Comparison of ENCODE assay signal across 13 cellular contexts in the genomic region with DNA sequence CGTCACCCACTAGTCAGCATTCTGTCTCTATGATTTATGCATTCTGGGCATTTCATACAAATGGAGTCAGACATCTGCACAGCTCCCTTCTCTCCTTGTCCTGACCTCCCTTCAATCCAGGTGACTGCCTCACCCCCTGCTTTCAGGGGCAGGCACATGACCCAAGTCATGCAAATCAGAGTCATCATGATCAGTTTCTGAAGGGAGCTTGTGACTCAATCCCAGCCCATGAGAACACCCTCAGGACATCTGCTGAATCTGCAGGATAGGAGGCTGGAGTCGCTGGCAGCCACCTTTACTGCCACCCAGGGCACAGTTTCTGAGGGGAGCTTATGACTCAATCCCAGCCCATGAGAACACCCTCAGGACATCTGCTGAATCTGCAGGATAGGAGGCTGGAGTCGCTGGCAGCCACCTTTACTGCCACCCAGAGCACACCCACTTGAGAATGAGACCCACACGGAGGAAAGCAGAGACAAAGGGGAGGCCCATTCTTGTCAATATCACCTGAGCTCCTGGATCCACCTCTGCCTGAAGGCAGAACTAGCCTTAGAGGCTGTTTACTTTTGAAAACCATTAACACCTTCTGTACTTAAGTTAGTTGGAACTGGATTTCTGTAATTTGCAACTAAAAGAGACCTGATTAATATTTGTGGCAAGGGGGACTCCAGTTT.
DNase-seq lines count a peak whose midpoint lies in the region; ATAC-seq and TF ChIP-seq lines count a peak whose summit lies in the region.
"Had no signal": no experiment of that assay in that cellular context is flagged by ENCODE, and none has a peak within 500 bp of the region (broad histone marks: within the 10 kb centered on the region; RNA-seq: fewer than 3 reads in every experiment).

No MANE protein-coding gene starts in this region.

- H3K27ac Mint-ChIP-seq in MCF 10A (ENCODE audit: low read depth, unreplicated experiment) (no peak overlapping the region), nephron progenitor cell (peak overlapping the region; percentile 16)
- no peak overlapping the region for H3K27ac Mint-ChIP-seq in effector memory CD8-positive, alpha-beta T cell
- H3K27ac Mint-ChIP-seq: activated T-helper 1 cell treated with anti-CD3 and anti-CD28 coated beads, Interleukin-12 subunit alpha, Interleukin-12 subunit beta, Interleukin-2, Interleukin-4 antibody, amounts not matched to agents 30 ng/mL and 10 ng/mL and 1 ng/mL, durations not matched to agents 14 hours and 24 hours and 36 hours; stimulated activated naive CD8-positive, alpha-beta T cell treated with anti-CD3 and anti-CD28 coated beads, Interleukin-15, Interleukin-2, amounts not matched to agents 100 ng/mL and 50 ng/mL, for 24 hours had no signal

- no peak overlapping the region for H2AFZ ChIP-seq in GM23248

- in situ Hi-C loops in GM23248 (cut with MboI): no loop called here
- in situ Hi-C loops in G401 (cut with HindIII; ENCODE audit: low sequenced_read_pairs): no loop called here

- no peaks in the 10 kb centered on the region for H3K36me3 ChIP-seq in GM23248 (ENCODE audit: low read depth)
- no peaks in the 10 kb centered on the region for H3K36me3 ChIP-seq in MG63

- POLR2A ChIA-PET in MCF 10A (lab: Yijun Ruan, JAX): interaction anchor here (0.6 to 7.3 kb wide), 22 partner anchors 10 to 599 kb away, joined by 3 to 196 read pairs (median 4); partner anchors contain the start of genes ENO1 and SPSB1

- H3K9me3 Mint-ChIP-seq in MCF 10A (ENCODE audit: unreplicated experiment) (no peaks in the 10 kb centered on the region), nephron progenitor cell (no peaks in the 10 kb centered on the region)
- H3K9me3 Mint-ChIP-seq in effector memory CD8-positive, alpha-beta T cell: no peaks in the 10 kb centered on the region
- H3K9me3 Mint-ChIP-seq: activated T-helper 1 cell treated with anti-CD3 and anti-CD28 coated beads, Interleukin-12 subunit alpha, Interleukin-12 subunit beta, Interleukin-2, Interleukin-4 antibody, amounts not matched to agents 30 ng/mL and 10 ng/mL and 1 ng/mL, durations not matched to agents 14 hours and 24 hours and 36 hours; stimulated activated naive CD8-positive, alpha-beta T cell treated with anti-CD3 and anti-CD28 coated beads, Interleukin-15, Interleukin-2, amounts not matched to agents 100 ng/mL and 50 ng/mL, for 24 hours had no signal

- TF ChIP-seq CTCF in MCF 10A (IDR thresholded peaks at IDR 0.05; ENCODE audit: unreplicated experiment) (no peak), nephron progenitor cell (IDR thresholded peaks at IDR 0.05) (no peak)

- no peak overlapping the region for H3K4me2 ChIP-seq in GM23248 (ENCODE audit: unreplicated experiment)

- no peak overlapping the region for H3K27ac ChIP-seq in GM23248
- H3K27ac ChIP-seq: HL-60 had no signal

- DNase-seq in GM23248 (peak; percentile 61), MG63 (peak; percentile 22), MCF 10A (ENCODE audit: unreplicated experiment) (peak; percentile 74), nephron progenitor cell (no peak), G401 (ENCODE audit: low spot score) (no peak), dermis blood vessel endothelial cell (no peak)
- no peak for DNase-seq in effector memory CD8-positive, alpha-beta T cell
- DNase-seq: DMS 273 treated with DMSO at 0.1 percent for 48 hours, NCI-H1436 had no signal

- H3K36me3 Mint-ChIP-seq in MCF 10A (ENCODE audit: insufficient read depth, unreplicated experiment) (no peaks in the 10 kb centered on the region), nephron progenitor cell (ENCODE audit: low read depth) (no peaks in the 10 kb centered on the region)
- H3K36me3 Mint-ChIP-seq in effector memory CD8-positive, alpha-beta T cell (ENCODE audit: insufficient read depth): no peaks in the 10 kb centered on the region

- peaks cover 16% of the 10 kb centered on the region for H3K4me1 ChIP-seq in GM23248 (ENCODE audit: insufficient read depth)

- peaks cover 13% of the 10 kb centered on the region for H3K4me1 Mint-ChIP-seq in MCF 10A (ENCODE audit: insufficient read depth, unreplicated experiment)
- H3K4me1 Mint-ChIP-seq in nephron progenitor cell: peaks cover 6% of the 10 kb centered on the region
- H3K4me1 Mint-ChIP-seq in effector memory CD8-positive, alpha-beta T cell (ENCODE audit: low read depth in 2 of 2): no peaks in the 10 kb centered on the region

- intact Hi-C loops in MCF 10A (cut with micrococcal nuclease): no loop called here

- BruUV-seq in MCF 10A (replicated peaks; lab: Mats Ljungman, UMichigan): no TSS peak

- H3K4me3 Mint-ChIP-seq in MCF 10A (ENCODE audit: unreplicated experiment) (no peak overlapping the region), nephron progenitor cell (no peak overlapping the region)
- H3K4me3 Mint-ChIP-seq in effector memory CD8-positive, alpha-beta T cell: no peak overlapping the region
- H3K4me3 Mint-ChIP-seq: activated T-helper 1 cell treated with anti-CD3 and anti-CD28 coated beads, Interleukin-12 subunit alpha, Interleukin-12 subunit beta, Interleukin-2, Interleukin-4 antibody, amounts not matched to agents 30 ng/mL and 10 ng/mL and 1 ng/mL, durations not matched to agents 14 hours and 24 hours and 36 hours; stimulated activated naive CD8-positive, alpha-beta T cell treated with anti-CD3 and anti-CD28 coated beads, Interleukin-15, Interleukin-2, amounts not matched to agents 100 ng/mL and 50 ng/mL, for 24 hours had no signal

- H3K9me3 ChIP-seq in GM23248 (ENCODE audit: low read depth) (no peaks in the 10 kb centered on the region), MG63 (no peaks in the 10 kb centered on the region)

- H3K9me2 ChIP-seq in GM23248 (ENCODE audit: insufficient read depth): no peaks in the 10 kb centered on the region

- H3K79me2 ChIP-seq in GM23248 (ENCODE audit: insufficient read depth): no peaks in the 10 kb centered on the region

- no peaks in the 10 kb centered on the region for H4K20me1 ChIP-seq in GM23248 (ENCODE audit: insufficient read depth)

- peaks cover 2% of the 10 kb centered on the region; the same call in 1 of the 2 replicates for H3F3A ChIP-seq in GM23248 (ENCODE audit: insufficient read depth)

- no peak overlapping the region for H3K4me3 ChIP-seq in GM23248
- no peak overlapping the region for H3K4me3 ChIP-seq in MG63

- no peak overlapping the region for H3K9ac ChIP-seq in GM23248

- H3K27me3 ChIP-seq in GM23248 (replicated peaks; ENCODE audit: insufficient read depth) (no peaks in the 10 kb centered on the region; the same call in 1 of the 2 replicates), MG63 (no peaks in the 10 kb centered on the region)

- 54 to 59% methylated on average over 4 of the region's 4 CpGs for WGBS in GM23248 (ENCODE audit: low coverage in 1 of 2, low lambda C conversion rate in 2 of 2, missing lambda C conversion rate in 2 of 2), 2 experiments

- no peak for ATAC-seq in effector memory CD8-positive, alpha-beta T cell (replicated peaks)
- no peak for ATAC-seq in HG03521 (IDR thresholded peaks at IDR 0.05; ENCODE audit: unreplicated experiment)

- no peaks in the 10 kb centered on the region for H3K27me3 Mint-ChIP-seq in MCF 10A (ENCODE audit: insufficient read depth, unreplicated experiment)
- peaks cover 7% of the 10 kb centered on the region for H3K27me3 Mint-ChIP-seq in nephron progenitor cell (ENCODE audit: low read depth, poor library complexity)
- peaks cover 10 to 48% of the 10 kb centered on the region in 2 donors for H3K27me3 Mint-ChIP-seq in effector memory CD8-positive, alpha-beta T cell

- CTCF ChIA-PET in MCF 10A (lab: Yijun Ruan, JAX): interaction anchor here (0.6 to 1.4 kb wide), 12 partner anchors 9 to 338 kb away, joined by 3 to 6 read pairs (median 3); no protein-coding TSS in a partner anchor

Comparison
In these comparisons a context has a peak if more than half of its experiments do, and no peak if none do; other contexts are left out.
1. DNase-seq: peak in GM23248 (single experiment), MG63 (single experiment) and MCF 10A (single experiment); none in nephron progenitor cell (single experiment), effector memory CD8-positive, alpha-beta T cell (0 of 3), G401 (single experiment) and dermis blood vessel endothelial cell (single experiment).